34 cellular contexts compared by ENCODE assay signal in the genomic region with DNA sequence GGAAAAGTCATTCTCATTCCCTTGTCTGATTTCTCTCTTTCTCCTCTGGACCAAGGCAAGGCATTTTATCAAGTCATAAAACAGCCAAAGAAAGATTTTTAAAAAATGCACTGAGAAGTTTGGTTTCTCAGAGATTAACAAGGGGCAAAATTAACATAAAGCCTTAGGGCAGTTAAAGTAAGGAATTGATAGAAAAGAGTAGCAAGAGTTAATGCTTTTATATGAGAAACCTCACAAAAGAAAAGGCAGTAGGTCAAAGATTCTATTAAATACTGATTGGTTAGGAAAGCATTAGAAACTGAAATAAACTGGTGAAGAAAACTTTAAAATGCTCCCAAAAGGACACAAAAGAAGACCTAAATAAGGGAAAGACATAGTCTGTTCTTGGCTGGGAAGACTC.
"Had no signal": no experiment of that assay in that cellular context is flagged by ENCODE, and none has a peak within 500 bp of the region (broad histone marks: within the 10 kb centered on the region; RNA-seq: fewer than 3 reads in every experiment).

No MANE protein-coding gene starts in this region.

- H3K4me3 ChIP-seq: MG63 had no signal

- DNase-seq: Karpas-422, Kasumi-1, KG1, MG63, MM.1S, MV-4-11, NCI-H1048, NCI-H1092, NCI-H1092 treated with DMSO at 0.1 percent for 48 hours, NCI-H1105, NCI-H1105 treated with DMSO at 0.1 percent for 48 hours, NCI-H1417, NCI-H1417 treated with DMSO at 0.1 percent for 48 hours, NCI-H1436, NCI-H1436 treated with DMSO at 0.1 percent for 48 hours, NCI-H146, NCI-H1694, NCI-H1694 treated with DMSO at 0.1 percent for 48 hours, NCI-H187, NCI-H187 treated with DMSO at 0.1 percent for 48 hours, NCI-H1930, NCI-H2029, NCI-H2029 treated with DMSO at 0.1 percent for 48 hours, NCI-H2081, NCI-H2081 treated with DMSO at 0.1 percent for 48 hours, NCI-H2107, NCI-H2171, NCI-H2171 treated with DMSO at 0.1 percent for 48 hours, NCI-H226, NCI-H345, NCI-H446, NCI-H446 treated with DMSO at 0.1 percent for 48 hours, NCI-H510A had no signal

- H3K27ac ChIP-seq: KMS-11 had no signal

- H3K9me3 ChIP-seq: MG63 had no signal

- H3K27me3 ChIP-seq: MG63 had no signal
